Comparison of ENCODE assay signal across 16 cellular contexts in the genomic region with DNA sequence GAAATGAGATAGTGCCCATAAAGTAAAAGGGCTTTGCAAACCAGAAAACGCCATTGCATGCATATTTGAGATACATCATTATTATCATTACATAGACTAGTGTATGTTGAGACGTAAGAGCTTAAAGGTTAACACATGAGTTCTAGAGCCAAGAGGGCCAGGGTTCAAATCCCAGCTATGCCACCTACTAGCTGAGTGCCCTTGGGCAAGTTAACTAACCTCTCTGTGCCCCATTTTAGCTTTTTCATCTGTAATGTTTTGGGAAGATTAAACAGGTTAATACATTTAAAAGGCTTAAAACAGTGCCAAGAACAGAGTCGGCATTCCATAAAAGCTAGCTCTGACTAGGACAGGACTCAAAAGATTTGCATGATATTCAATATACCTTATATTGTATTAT. TPM values are rescaled to one million over a fixed set of nuclear protein-coding genes. Genes with fewer than 3 reads are reported as not detected.
A peak's percentile ranks its signal among the peaks of the same experiment; 100 is the strongest.
DNase-seq lines count a peak whose midpoint lies in the region; ATAC-seq and TF ChIP-seq lines count a peak whose summit lies in the region.
"Had no signal": no experiment of that assay in that cellular context is flagged by ENCODE, and none has a peak within 500 bp of the region (broad histone marks: within the 10 kb centered on the region; RNA-seq: fewer than 3 reads in every experiment).

No MANE protein-coding gene starts in this region.

- no peak overlapping the region for H2AFZ ChIP-seq in neural progenitor cell (replicated peaks)

- ATAC-seq in HG03045 (IDR thresholded peaks at IDR 0.05; ENCODE audit: unreplicated experiment) = no peak
- ATAC-seq: CD8-positive, alpha-beta T cell had no signal

- H3K36me3 ChIP-seq in BLaER1 (peaks cover 6% of the 10 kb centered on the region; the same call in 1 of the 2 replicates), HEK293 (ENCODE audit: control insufficient read depth in 2 of 2, insufficient read depth in 1 of 2, low read length in 2 of 2) (no peaks in the 10 kb centered on the region), neural progenitor cell (no peaks in the 10 kb centered on the region)

- H3K9ac ChIP-seq in BLaER1 = no peak overlapping the region; the same call in 1 of the 2 replicates
- no peak overlapping the region for H3K9ac ChIP-seq in neural progenitor cell

- H3K36me3 Mint-ChIP-seq in neural progenitor cell = no peaks in the 10 kb centered on the region
- H3K36me3 Mint-ChIP-seq: CD8-positive, alpha-beta T cell had no signal

- H4K20me1 ChIP-seq in BLaER1 = peaks cover 89% of the 10 kb centered on the region
- no peaks in the 10 kb centered on the region for H4K20me1 ChIP-seq in neural progenitor cell (ENCODE audit: low read depth)

- CTCF ChIA-PET in HEK293 (lab: Yijun Ruan, JAX) = no interaction called here

- H3K4me3 ChIP-seq in BLaER1 = no peak overlapping the region
- no peak overlapping the region for H3K4me3 ChIP-seq in HEK293 (ENCODE audit: low read depth, low read length)
- no peak overlapping the region for H3K4me3 ChIP-seq in neural progenitor cell

- H3K4me1 ChIP-seq in BLaER1 (peaks cover 99% of the 10 kb centered on the region), HEK293 (ENCODE audit: control insufficient read depth, insufficient read depth, low read length) (no peaks in the 10 kb centered on the region), neural progenitor cell (peaks cover 18% of the 10 kb centered on the region)
- H3K4me1 ChIP-seq: Caco-2 had no signal

- H3K4me2 ChIP-seq in BLaER1 = peak overlapping the region; percentile 96
- no peak overlapping the region for H3K4me2 ChIP-seq in neural progenitor cell

- H3K27me3 Mint-ChIP-seq in neural progenitor cell (ENCODE audit: insufficient read depth, low read depth) = peaks cover 9% of the 10 kb centered on the region
- H3K27me3 Mint-ChIP-seq: CD4-positive, alpha-beta T cell had no signal

- POLR2A ChIA-PET in HEK293 (lab: Yijun Ruan, JAX) = no interaction called here

- H3K27ac ChIP-seq in BLaER1 (peak overlapping the region; percentile 42), HEK293 (ENCODE audit: extremely low read depth, low read depth, low read length) (no peak overlapping the region), neural progenitor cell (no peak overlapping the region)
- H3K27ac ChIP-seq: C4-2B had no signal

- H3K4me1 Mint-ChIP-seq in neural progenitor cell = peaks cover 66% of the 10 kb centered on the region

- no peak overlapping the region for H3K4me3 Mint-ChIP-seq in neural progenitor cell
- H3K4me3 Mint-ChIP-seq: CD4-positive, alpha-beta T cell; CD8-positive, alpha-beta T cell had no signal

- H3K9me3 ChIP-seq in BLaER1 = no peaks in the 10 kb centered on the region
- no peaks in the 10 kb centered on the region for H3K9me3 ChIP-seq in HEK293 (ENCODE audit: control insufficient read depth, insufficient read depth, low read depth, low read length)
- H3K9me3 ChIP-seq in neural progenitor cell (ENCODE audit: low read depth) = no peaks in the 10 kb centered on the region
- H3K9me3 ChIP-seq: Caco-2 had no signal

- no peak for DNase-seq in neural progenitor cell (ENCODE audit: low spot score)
- DNase-seq in NCI-H526 (lab: John Stamatoyannopoulos, UW) = no peak
- no peak for DNase-seq in OCI-M1 (lab: John Stamatoyannopoulos, UW)
- DNase-seq in NCI-H146 (lab: John Stamatoyannopoulos, UW) = no peak
- DNase-seq: 8988T; ACHN; Caco-2; Calu3; CD4-positive, alpha-beta T cell; CD8-positive, alpha-beta T cell; DMS79 treated with DMSO at 0.1 percent for 48 hours; GF-D8 had no signal

- H3K27ac Mint-ChIP-seq in neural progenitor cell = peak overlapping the region; percentile 50
- H3K27ac Mint-ChIP-seq: CD4-positive, alpha-beta T cell; CD8-positive, alpha-beta T cell had no signal

- no peaks in the 10 kb centered on the region for H3K79me2 ChIP-seq in neural progenitor cell (ENCODE audit: low read depth)

- no peaks in the 10 kb centered on the region for H3F3A ChIP-seq in neural progenitor cell (ENCODE audit: low read depth)

- H3K9me3 Mint-ChIP-seq in neural progenitor cell = no peaks in the 10 kb centered on the region
- H3K9me3 Mint-ChIP-seq: CD4-positive, alpha-beta T cell; CD8-positive, alpha-beta T cell had no signal

- H3K27me3 ChIP-seq in BLaER1 (no peaks in the 10 kb centered on the region), neural progenitor cell (no peaks in the 10 kb centered on the region)

- TF ChIP-seq CTCF in HEK293 (tag by site-specific recombination; IDR thresholded peaks at IDR 0.05) (no peak), neural progenitor cell (IDR thresholded peaks at IDR 0.05) (no peak)

TF ChIP-seq in HEK293, 187 proteins besides CTCF, POLR2A, EP300 and RAD21:
- TF ChIP-seq GLIS2 (tag by site-specific recombination; IDR thresholded peaks at IDR 0.05) (no peak), ZNF768 (tag by site-specific recombination; IDR thresholded peaks at IDR 0.05) (peak; percentile 72; the same call in 1 of the 2 replicates)

RNA-seq across cellular contexts. Expression of a gene that starts 22.8 kb away (rescaled TPM):
- 8.9 and 19.7 TPM in 2 replicates for total RNA-seq in neural progenitor cell (ENCODE audit: low replicate concordance)
